In genomic region chr14:24051789-24052655, GRCh38 we compare ENCODE assay signal across 8 cellular contexts. TPM values are rescaled to one million over a fixed set of nuclear protein-coding genes. Genes with fewer than 3 reads are reported as not detected.
DNase-seq lines count a peak whose midpoint lies in the region; ATAC-seq and TF ChIP-seq lines count a peak whose summit lies in the region.

TSS of gene CARMIL3 (plus strand) at chr14:24052009. CDS start at chr14:24052154, 145 bp downstream.

- no peaks in the 10 kb centered on the region for H3K36me3 Mint-ChIP-seq in activated T-helper 2 cell treated with anti-CD3 and anti-CD28 coated beads, Interferon-gamma antibody, Interleukin-2, Interleukin-4, amounts not matched to agents 10 μg/mL and 5 μg/mL and 100 μg/mL, durations not matched to agents 14 hours and 24 hours and 36 hours (ENCODE audit: low read depth)
- no peaks in the 10 kb centered on the region for H3K36me3 Mint-ChIP-seq in natural killer cell

- H2AFZ ChIP-seq in PC-9 = peak within 1 kb of the TSS; percentile 74

- DNase-seq in COLO829 (ENCODE audit: low spot score) (peak; percentile 51), HPDE6-E6E7 (ENCODE audit: extremely low spot score) (peak; percentile 66), PC-9 (peak in 1 of 2 experiments; percentile 41), fibroblast of pulmonary artery (ENCODE audit: low read depth) (peak; percentile 42), natural killer cell (peak; percentile 64), superior temporal gyrus (ENCODE audit: extremely low spot score) (peak; percentile 74)
- DNase-seq in activated T-helper 2 cell treated with anti-CD3 and anti-CD28 coated beads, Interferon-gamma antibody, Interleukin-2, Interleukin-4, amounts not matched to agents 10 μg/mL and 5 μg/mL and 100 μg/mL, durations not matched to agents 14 hours and 24 hours and 36 hours (ENCODE audit: low spot score) = peak; percentile 58

- H3K79me2 ChIP-seq in PC-9 (ENCODE audit: low read depth) = no peaks in the 10 kb centered on the region

- peak; percentile 77 for ATAC-seq in GM19397 (IDR thresholded peaks at IDR 0.05; ENCODE audit: unreplicated experiment)
- peak; percentile 67 to 82 (median 78) for ATAC-seq in natural killer cell

- H3K27me3 Mint-ChIP-seq in activated T-helper 2 cell treated with anti-CD3 and anti-CD28 coated beads, Interferon-gamma antibody, Interleukin-2, Interleukin-4, amounts not matched to agents 10 μg/mL and 5 μg/mL and 100 μg/mL, durations not matched to agents 14 hours and 24 hours and 36 hours (ENCODE audit: low read depth) = peaks cover 24% of the 10 kb centered on the region
- H3K27me3 Mint-ChIP-seq in natural killer cell (ENCODE audit: low read depth in 2 of 2) = peaks cover 0 to 2% of the 10 kb centered on the region in 2 donors

- no peak for TF ChIP-seq CTCF in PC-9 (conservative IDR thresholded peaks at IDR 0.05)
- TF ChIP-seq CTCF in fibroblast of pulmonary artery (IDR thresholded peaks at IDR 0.05; ENCODE audit: low read length, missing control alignments) = no peak
- no peak for TF ChIP-seq CTCF in natural killer cell (IDR thresholded peaks at IDR 0.05)

- H3K27ac Mint-ChIP-seq in activated T-helper 2 cell treated with anti-CD3 and anti-CD28 coated beads, Interferon-gamma antibody, Interleukin-2, Interleukin-4, amounts not matched to agents 10 μg/mL and 5 μg/mL and 100 μg/mL, durations not matched to agents 14 hours and 24 hours and 36 hours = peak within 1 kb of the TSS; percentile 61
- peak within 1 kb of the TSS; percentile 69 to 90 for H3K27ac Mint-ChIP-seq in natural killer cell

- POLR2A ChIA-PET in PC-9 (lab: Charles Lee; ENCODE audit: unreplicated experiment) = interaction anchor here (0.5 to 0.7 kb wide), 3 partner anchors 75 to 1075 kb away, joined by 3 to 18 read pairs (median 8); no protein-coding TSS in a partner anchor

- H3K9me3 ChIP-seq in PC-9 (ENCODE audit: insufficient read depth, low read depth) = no peaks in the 10 kb centered on the region

- H3K9me3 Mint-ChIP-seq in activated T-helper 2 cell treated with anti-CD3 and anti-CD28 coated beads, Interferon-gamma antibody, Interleukin-2, Interleukin-4, amounts not matched to agents 10 μg/mL and 5 μg/mL and 100 μg/mL, durations not matched to agents 14 hours and 24 hours and 36 hours = no peaks in the 10 kb centered on the region
- no peaks in the 10 kb centered on the region for H3K9me3 Mint-ChIP-seq in natural killer cell

- BruUV-seq in PC-9 (replicated peaks; lab: Mats Ljungman, UMichigan) = no TSS peak

- H3K4me3 ChIP-seq in PC-9 (peak within 1 kb of the TSS; percentile 57; the same call in 1 of the 2 replicates), fibroblast of pulmonary artery (replicated peaks; ENCODE audit: low read depth, low read length) (peak within 1 kb of the TSS; percentile 51)

- H3K4me3 Mint-ChIP-seq in activated T-helper 2 cell treated with anti-CD3 and anti-CD28 coated beads, Interferon-gamma antibody, Interleukin-2, Interleukin-4, amounts not matched to agents 10 μg/mL and 5 μg/mL and 100 μg/mL, durations not matched to agents 14 hours and 24 hours and 36 hours (ENCODE audit: low read depth) = peak within 1 kb of the TSS; percentile 79
- peak within 1 kb of the TSS; percentile 88 for H3K4me3 Mint-ChIP-seq in natural killer cell

- no peak within 1 kb of the TSS for H3K27ac ChIP-seq in PC-9

- peaks cover 31% of the 10 kb centered on the region for H3K27me3 ChIP-seq in PC-9 (ENCODE audit: insufficient read depth, low read depth)

- CTCF ChIA-PET in PC-9 (lab: Charles Lee) = interaction anchor here (0.5 to 0.6 kb wide), 2 partner anchors 36 to 703 kb away, joined by 3 to 4 read pairs; no protein-coding TSS in a partner anchor

- H4K20me1 ChIP-seq in PC-9 (ENCODE audit: insufficient read depth) = no peaks in the 10 kb centered on the region

- H3K4me2 ChIP-seq in PC-9 = peak within 1 kb of the TSS; percentile 79

- H3K36me3 ChIP-seq in PC-9 (ENCODE audit: low read depth) = no peaks in the 10 kb centered on the region

- no peaks in the 10 kb centered on the region for H3K4me1 ChIP-seq in PC-9 (replicated peaks; ENCODE audit: insufficient read depth)

- no peaks in the 10 kb centered on the region for H3F3A ChIP-seq in PC-9 (ENCODE audit: insufficient read depth, low read depth)

- H3K9me2 ChIP-seq in PC-9 (ENCODE audit: insufficient read depth) = no peaks in the 10 kb centered on the region

- peaks cover 17% of the 10 kb centered on the region for H3K4me1 Mint-ChIP-seq in activated T-helper 2 cell treated with anti-CD3 and anti-CD28 coated beads, Interferon-gamma antibody, Interleukin-2, Interleukin-4, amounts not matched to agents 10 μg/mL and 5 μg/mL and 100 μg/mL, durations not matched to agents 14 hours and 24 hours and 36 hours (ENCODE audit: low read depth)
- peaks cover 18 to 45% of the 10 kb centered on the region in 2 donors for H3K4me1 Mint-ChIP-seq in natural killer cell

- intact Hi-C loops in PC-9 (cut with micrococcal nuclease; ENCODE audit: unreplicated experiment) (no loop called here), natural killer cell (cut with micrococcal nuclease) (loop anchor here (2.0 kb wide), 1 partner anchor 63 kb away; the partner anchor contains the start of genes DCAF11 and NRL)
- intact Hi-C loops in activated T-helper 2 cell treated with anti-CD3 and anti-CD28 coated beads, Interferon-gamma antibody, Interleukin-2, Interleukin-4, amounts not matched to agents 10 μg/mL and 5 μg/mL and 100 μg/mL, durations not matched to agents 14 hours and 24 hours and 36 hours (cut with micrococcal nuclease) = loop anchor here (1.0 to 2.0 kb wide), 2 partner anchors 62 to 63 kb away; partner anchors contain the start of genes DCAF11, DHRS4L2 and NRL

RNA-seq across cellular contexts. Expression of gene CARMIL3, which starts in this region (rescaled TPM):
- total RNA-seq in PC-9 (2021) (not detected in 2 replicates), natural killer cell (10 to 100 TPM; 17.8 to 28.6 (median 18.6) TPM)
- 1.3 and 1.7 TPM in 2 replicates for total RNA-seq in activated T-helper 2 cell treated with anti-CD3 and anti-CD28 coated beads, Interferon-gamma antibody, Interleukin-2, Interleukin-4, amounts not matched to agents 10 μg/mL and 5 μg/mL and 100 μg/mL, durations not matched to agents 14 hours and 24 hours and 36 hours
